ENCODE assay signal across 8 cellular contexts in the genomic region with DNA sequence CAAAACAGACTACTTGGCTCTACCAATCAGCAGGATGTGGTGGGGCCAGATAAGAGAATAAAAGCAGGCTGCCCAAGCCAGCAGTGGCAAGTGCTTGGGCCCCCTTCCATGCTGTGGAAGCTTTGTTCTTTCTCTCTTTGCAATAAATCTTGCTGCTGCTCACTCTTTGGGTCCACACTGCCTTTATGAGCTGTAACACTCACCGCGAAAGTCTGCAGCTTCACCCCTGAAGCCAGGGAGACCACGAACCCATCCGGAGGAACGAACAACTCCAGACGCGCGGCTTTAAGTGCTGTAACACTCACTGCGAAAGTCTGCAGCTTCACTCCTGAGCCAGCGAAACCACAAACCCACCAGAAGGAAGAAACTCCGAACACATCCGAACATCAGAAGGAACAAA. TPM values are rescaled to one million over a fixed set of nuclear protein-coding genes. Genes with fewer than 3 reads are reported as not detected.
DNase-seq lines count a peak whose midpoint lies in the region; ATAC-seq and TF ChIP-seq lines count a peak whose summit lies in the region.
"Not testable (repeated sequence)": the region's sequence is repeated elsewhere in the genome, so short reads cannot be mapped to it uniquely, and the experiment has no call there.

No MANE protein-coding gene starts in this region.

- H3K9me3 Mint-ChIP-seq in CD8-positive, alpha-beta memory T cell; activated CD8-positive, alpha-beta memory T cell treated with anti-CD3 and anti-CD28 coated beads, Interleukin-2, amount 10 ng/mL, durations not matched to agents 7 days and 5 days (ENCODE audit: low read depth); stimulated activated memory B cell treated with anti-CD40 and anti-IgM and Interleukin-4, amounts not matched to agents 10 μg/mL and 1 μg/mL and 100 μg/mL, for 72 hours: not testable (repeated sequence)

- H3K27me3 ChIP-seq in CD8-positive, alpha-beta memory T cell (ENCODE audit: insufficient read depth, low read length, poor library complexity, severe bottlenecking) = not testable (repeated sequence)

- POLR2A ChIA-PET in CD8-positive, alpha-beta memory T cell (lab: Charles Lee) = interaction anchor here (0.6 to 1.0 kb wide), 2 partner anchors 8 to 38 kb away, joined by 3 read pairs; no protein-coding TSS in a partner anchor

- H3K27me3 Mint-ChIP-seq in CD8-positive, alpha-beta memory T cell; activated CD8-positive, alpha-beta memory T cell treated with anti-CD3 and anti-CD28 coated beads, Interleukin-2, amount 10 ng/mL, durations not matched to agents 7 days and 5 days; stimulated activated memory B cell treated with anti-CD40 and anti-IgM and Interleukin-4, amounts not matched to agents 10 μg/mL and 1 μg/mL and 100 μg/mL, for 72 hours: not testable (repeated sequence)

- DNase-seq in CD8-positive, alpha-beta memory T cell = peak; percentile 3 to 51 (median 26)
- DNase-seq in NB4 (ENCODE audit: low read depth) = peak; percentile 86
- DNase-seq in UCSD-AML1 (lab: John Stamatoyannopoulos, UW; ENCODE audit: unreplicated experiment) = peak; percentile 47
- peak; percentile 84 for DNase-seq in activated CD8-positive, alpha-beta memory T cell treated with anti-CD3 and anti-CD28 coated beads, Interleukin-2, amount 10 ng/mL, durations not matched to agents 7 days and 5 days
- peak; percentile 4 for DNase-seq in activated gamma-delta T cell treated with anti-CD3 and anti-CD28 coated beads, Interleukin-2, amount 50 U/mL, for 16 hours (ENCODE audit: low read depth)
- DNase-seq in erythroblast (lab: John Stamatoyannopoulos, UW) = peak; percentile 15 to 47
- peak; percentile 37 to 45 for DNase-seq in stimulated activated CD4-positive, alpha-beta T cell treated with anti-CD3 and anti-CD28 coated beads, Interleukin-2, amount 100 ng/mL, for 24 hours

- H3K4me1 Mint-ChIP-seq in CD8-positive, alpha-beta memory T cell = peaks cover 11 to 24% (median 12%) of the 10 kb centered on the region in 3 donors
- peaks cover 12% of the 10 kb centered on the region for H3K4me1 Mint-ChIP-seq in activated CD8-positive, alpha-beta memory T cell treated with anti-CD3 and anti-CD28 coated beads, Interleukin-2, amount 10 ng/mL, durations not matched to agents 7 days and 5 days
- H3K4me1 Mint-ChIP-seq in stimulated activated memory B cell treated with anti-CD40 and anti-IgM and Interleukin-4, amounts not matched to agents 10 μg/mL and 1 μg/mL and 100 μg/mL, for 72 hours = not testable (repeated sequence)

- not testable (repeated sequence) for H3K4me1 ChIP-seq in CD8-positive, alpha-beta memory T cell (ENCODE audit: insufficient read depth, low read length)

- H3K36me3 ChIP-seq in CD8-positive, alpha-beta memory T cell (ENCODE audit: insufficient read depth, low read length) = not testable (repeated sequence)

- not testable (repeated sequence) for H3K27ac ChIP-seq in CD8-positive, alpha-beta memory T cell (ENCODE audit: low read depth, low read length)

- ATAC-seq in activated CD8-positive, alpha-beta memory T cell treated with anti-CD3 and anti-CD28 coated beads, Interleukin-2, amount 10 ng/mL, durations not matched to agents 7 days and 5 days = peak; percentile 58
- not testable (repeated sequence) for ATAC-seq in stimulated activated memory B cell treated with anti-CD40 and anti-IgM and Interleukin-4, amounts not matched to agents 10 μg/mL and 1 μg/mL and 100 μg/mL, for 72 hours

- TF ChIP-seq CTCF in NB4 (IDR thresholded peaks at IDR 0.05; ENCODE audit: low read depth, low read length) = not testable (repeated sequence)

- H3K4me3 Mint-ChIP-seq in CD8-positive, alpha-beta memory T cell = peak overlapping the region; percentile 77 to 86 (median 83)
- peak overlapping the region; percentile 71 for H3K4me3 Mint-ChIP-seq in activated CD8-positive, alpha-beta memory T cell treated with anti-CD3 and anti-CD28 coated beads, Interleukin-2, amount 10 ng/mL, durations not matched to agents 7 days and 5 days
- H3K4me3 Mint-ChIP-seq in stimulated activated memory B cell treated with anti-CD40 and anti-IgM and Interleukin-4, amounts not matched to agents 10 μg/mL and 1 μg/mL and 100 μg/mL, for 72 hours = peak overlapping the region; percentile 58

- CTCF ChIA-PET in CD8-positive, alpha-beta memory T cell (lab: Charles Lee) = interaction anchor here (0.7 to 1.6 kb wide), 2 partner anchors 20 to 309 kb away, joined by 4 read pairs; no protein-coding TSS in a partner anchor
- CTCF ChIA-PET in activated CD8-positive, alpha-beta memory T cell treated with anti-CD3 and anti-CD28 coated beads, Interleukin-2, amount 10 ng/mL, durations not matched to agents 7 days and 5 days (lab: Charles Lee) = interaction anchor here (1.2 to 2.2 kb wide), 6 partner anchors 21 to 269 kb away, joined by 3 to 12 read pairs (median 4); a partner anchor contains a TSS

- H3K36me3 Mint-ChIP-seq in CD8-positive, alpha-beta memory T cell; activated CD8-positive, alpha-beta memory T cell treated with anti-CD3 and anti-CD28 coated beads, Interleukin-2, amount 10 ng/mL, durations not matched to agents 7 days and 5 days; stimulated activated memory B cell treated with anti-CD40 and anti-IgM and Interleukin-4, amounts not matched to agents 10 μg/mL and 1 μg/mL and 100 μg/mL, for 72 hours: not testable (repeated sequence)

- not testable (repeated sequence) for H3K9me3 ChIP-seq in CD8-positive, alpha-beta memory T cell (ENCODE audit: low read length)

- peak overlapping the region; percentile 15 to 89 (median 76) for H3K27ac Mint-ChIP-seq in CD8-positive, alpha-beta memory T cell
- peak overlapping the region; percentile 86 for H3K27ac Mint-ChIP-seq in activated CD8-positive, alpha-beta memory T cell treated with anti-CD3 and anti-CD28 coated beads, Interleukin-2, amount 10 ng/mL, durations not matched to agents 7 days and 5 days
- H3K27ac Mint-ChIP-seq in stimulated activated memory B cell treated with anti-CD40 and anti-IgM and Interleukin-4, amounts not matched to agents 10 μg/mL and 1 μg/mL and 100 μg/mL, for 72 hours = not testable (repeated sequence)

- H3K4me3 ChIP-seq in CD8-positive, alpha-beta memory T cell (ENCODE audit: low read length) = peak overlapping the region; percentile 61
- peak overlapping the region; percentile 47 for H3K4me3 ChIP-seq in NB4 (ENCODE audit: low read depth, low read length)

- TF ChIP-seq POLR2A in NB4 (IDR thresholded peaks at IDR 0.05; ENCODE audit: extremely low read depth, insufficient read length); erythroblast (IDR thresholded peaks at IDR 0.05; ENCODE audit: low read length): not testable (repeated sequence)

RNA-seq across cellular contexts. Expression of a gene that starts 38.1 kb away (rescaled TPM):
- total RNA-seq in CD8-positive, alpha-beta memory T cell = 10 to 100 TPM; 67.5 to 72.7 TPM
- polyA plus RNA-seq in CD8-positive, alpha-beta memory T cell = 10.9 TPM
- 10 to 100 TPM; 56.1 to 62.0 TPM for total RNA-seq in activated CD8-positive, alpha-beta memory T cell treated with anti-CD3 and anti-CD28 coated beads, Interleukin-2, amount 10 ng/mL, durations not matched to agents 7 days and 5 days

Comparison
In these comparisons a context has a peak if more than half of its experiments do, and no peak if none do; other contexts are left out.
1. DNase-seq: peak in every context shown above with its lines; median percentile 86 in NB4; 84 in activated CD8-positive, alpha-beta memory T cell treated with anti-CD3 and anti-CD28 coated beads, Interleukin-2, amount 10 ng/mL, durations not matched to agents 7 days and 5 days; 47 in UCSD-AML1; 41 in stimulated activated CD4-positive, alpha-beta T cell treated with anti-CD3 and anti-CD28 coated beads, Interleukin-2, amount 100 ng/mL, for 24 hours; 31 in erythroblast; 26 in CD8-positive, alpha-beta memory T cell; 4 in activated gamma-delta T cell treated with anti-CD3 and anti-CD28 coated beads, Interleukin-2, amount 50 U/mL, for 16 hours.